ENCODE assay signal across 8 cellular contexts in the genomic region with DNA sequence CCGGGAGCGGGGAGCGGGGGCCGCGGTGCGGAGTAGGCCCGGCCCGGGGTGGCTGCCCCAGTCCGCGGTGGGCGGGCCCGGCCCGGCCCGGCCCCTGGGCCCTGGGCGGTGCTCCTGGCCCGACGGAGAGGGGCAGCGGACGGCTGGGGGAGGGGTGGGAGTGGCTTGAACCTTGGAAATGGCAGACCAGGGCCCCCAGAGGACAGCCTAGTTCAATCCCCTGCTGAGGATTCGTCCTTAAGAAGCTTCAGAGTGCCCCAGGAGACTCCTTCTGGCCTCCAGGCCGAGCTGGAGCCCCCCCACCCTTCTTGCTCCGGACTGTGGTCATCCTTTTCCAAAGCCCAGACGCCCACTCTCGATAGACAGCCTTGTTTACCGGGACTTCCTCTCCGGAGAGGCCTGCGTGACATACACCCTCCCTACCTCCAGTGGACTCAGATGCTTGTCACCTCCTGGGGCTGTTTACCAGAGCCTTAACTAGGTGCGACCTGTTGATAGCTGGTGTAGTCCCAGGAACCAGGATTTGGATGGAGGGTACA. TPM values are rescaled to one million over a fixed set of nuclear protein-coding genes. Genes with fewer than 3 reads are reported as not detected.
DNase-seq lines count a peak whose midpoint lies in the region; ATAC-seq and TF ChIP-seq lines count a peak whose summit lies in the region.

No MANE protein-coding gene starts in this region.

- CTCF ChIA-PET in WTC11 (lab: Charles Lee), result interaction anchor here (0.6 to 11.4 kb wide), 25 partner anchors 9 to 216 kb away, joined by 3 to 518 read pairs (median 18); a partner anchor contains a TSS

- H3K27ac ChIP-seq in KOPT-K1 (ENCODE audit: low read depth, low read length, poor library complexity, severe bottlenecking), result peak overlapping the region; percentile 66

- H3K4me3 Mint-ChIP-seq in WTC11, result peak overlapping the region; percentile 74

- DNase-seq in NCI-H2196 (lab: John Stamatoyannopoulos, UW; ENCODE audit: unreplicated experiment) (peak; percentile 73), NCI-H2196 treated with DMSO at 0.1 percent for 48 hours (lab: John Stamatoyannopoulos, UW; ENCODE audit: unreplicated experiment) (no peak), GOT3 (lab: John Stamatoyannopoulos, UW) (peak; percentile 49), WTC11 (ENCODE audit: low spot score) (peak; percentile 70), lung microvascular endothelial cell (ENCODE audit: low read depth in 2 of 2) (peak; percentile 76 to 80)
- peak; percentile 37 for DNase-seq in effector CD8-positive, alpha-beta T cell (lab: John Stamatoyannopoulos, UW)
- peak; percentile 47 to 58 for DNase-seq in stimulated activated CD8-positive, alpha-beta memory T cell treated with anti-CD3 and anti-CD28 coated beads, Interleukin-2, amount 100 ng/mL, for 48 hours (ENCODE audit: low read depth in 2 of 2)

- H3K4me1 Mint-ChIP-seq in WTC11, result peaks cover 31% of the 10 kb centered on the region

- peaks cover 24% of the 10 kb centered on the region for H3K36me3 ChIP-seq in KOPT-K1 (ENCODE audit: insufficient read depth, low read length)

- TF ChIP-seq CTCF in WTC11 (IDR thresholded peaks at IDR 0.05), result no peak

- peaks cover 10% of the 10 kb centered on the region for H3K36me3 Mint-ChIP-seq in WTC11

- H3K9me3 Mint-ChIP-seq in WTC11, result no peaks in the 10 kb centered on the region

- peak; percentile 53 for ATAC-seq in WTC11

- POLR2A ChIA-PET in WTC11 (lab: Charles Lee), result interaction anchor here (0.5 to 3.3 kb wide), 6 partner anchors 12 to 1809 kb away, joined by 3 to 23 read pairs (median 6); no protein-coding TSS in a partner anchor

- no peak overlapping the region for H3K27ac Mint-ChIP-seq in WTC11

- peaks cover 17% of the 10 kb centered on the region for H3K27me3 Mint-ChIP-seq in WTC11 (ENCODE audit: low read depth)

- no peaks in the 10 kb centered on the region for H3K9me3 ChIP-seq in KOPT-K1 (ENCODE audit: insufficient read depth, low read length, poor library complexity, severe bottlenecking)

TF ChIP-seq in WTC11, 78 proteins besides CTCF, POLR2A, EP300 and RAD21:
- TF ChIP-seq JUN (CRISPR knock-in tag; IDR thresholded peaks at IDR 0.05) (no peak), GABPB1 (CRISPR knock-in tag; IDR thresholded peaks at IDR 0.05) (peak; percentile 31; the same call in 1 of the 2 replicates), SP1 (CRISPR knock-in tag; conservative IDR thresholded peaks at IDR 0.05) (peak; percentile 36; the same call in 1 of the 2 replicates), ZNF423 (CRISPR knock-in tag; IDR thresholded peaks at IDR 0.05) (no peak), GTF2I (CRISPR knock-in tag; conservative IDR thresholded peaks at IDR 0.05) (no peak), PRRX2 (CRISPR knock-in tag; IDR thresholded peaks at IDR 0.05) (no peak), RELA (CRISPR knock-in tag; IDR thresholded peaks at IDR 0.05; ENCODE audit: borderline replicate concordance) (no peak), IRF2 (CRISPR knock-in tag; IDR thresholded peaks at IDR 0.05; ENCODE audit: borderline replicate concordance, low read depth) (no peak), ELF4 (CRISPR knock-in tag; IDR thresholded peaks at IDR 0.05; ENCODE audit: low read depth) (no peak)
- TF ChIP-seq, protein P1, sequence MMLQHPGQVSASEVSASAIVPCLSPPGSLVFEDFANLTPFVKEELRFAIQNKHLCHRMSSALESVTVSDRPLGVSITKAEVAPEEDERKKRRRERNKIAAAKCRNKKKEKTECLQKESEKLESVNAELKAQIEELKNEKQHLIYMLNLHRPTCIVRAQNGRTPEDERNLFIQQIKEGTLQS (CRISPR knock-in tag; conservative IDR thresholded peaks at IDR 0.05), result no peak
- TF ChIP-seq, protein P2, sequence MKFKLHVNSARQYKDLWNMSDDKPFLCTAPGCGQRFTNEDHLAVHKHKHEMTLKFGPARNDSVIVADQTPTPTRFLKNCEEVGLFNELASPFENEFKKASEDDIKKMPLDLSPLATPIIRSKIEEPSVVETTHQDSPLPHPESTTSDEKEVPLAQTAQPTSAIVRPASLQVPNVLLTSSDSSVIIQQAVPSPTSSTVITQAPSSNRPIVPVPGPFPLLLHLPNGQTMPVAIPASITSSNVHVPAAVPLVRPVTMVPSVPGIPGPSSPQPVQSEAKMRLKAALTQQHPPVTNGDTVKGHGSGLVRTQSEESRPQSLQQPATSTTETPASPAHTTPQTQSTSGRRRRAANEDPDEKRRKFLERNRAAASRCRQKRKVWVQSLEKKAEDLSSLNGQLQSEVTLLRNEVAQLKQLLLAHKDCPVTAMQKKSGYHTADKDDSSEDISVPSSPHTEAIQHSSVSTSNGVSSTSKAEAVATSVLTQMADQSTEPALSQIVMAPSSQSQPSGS (CRISPR knock-in tag; IDR thresholded peaks at IDR 0.05; ENCODE audit: borderline replicate concordance, low read depth), result no peak
- TF ChIP-seq, protein P3, sequence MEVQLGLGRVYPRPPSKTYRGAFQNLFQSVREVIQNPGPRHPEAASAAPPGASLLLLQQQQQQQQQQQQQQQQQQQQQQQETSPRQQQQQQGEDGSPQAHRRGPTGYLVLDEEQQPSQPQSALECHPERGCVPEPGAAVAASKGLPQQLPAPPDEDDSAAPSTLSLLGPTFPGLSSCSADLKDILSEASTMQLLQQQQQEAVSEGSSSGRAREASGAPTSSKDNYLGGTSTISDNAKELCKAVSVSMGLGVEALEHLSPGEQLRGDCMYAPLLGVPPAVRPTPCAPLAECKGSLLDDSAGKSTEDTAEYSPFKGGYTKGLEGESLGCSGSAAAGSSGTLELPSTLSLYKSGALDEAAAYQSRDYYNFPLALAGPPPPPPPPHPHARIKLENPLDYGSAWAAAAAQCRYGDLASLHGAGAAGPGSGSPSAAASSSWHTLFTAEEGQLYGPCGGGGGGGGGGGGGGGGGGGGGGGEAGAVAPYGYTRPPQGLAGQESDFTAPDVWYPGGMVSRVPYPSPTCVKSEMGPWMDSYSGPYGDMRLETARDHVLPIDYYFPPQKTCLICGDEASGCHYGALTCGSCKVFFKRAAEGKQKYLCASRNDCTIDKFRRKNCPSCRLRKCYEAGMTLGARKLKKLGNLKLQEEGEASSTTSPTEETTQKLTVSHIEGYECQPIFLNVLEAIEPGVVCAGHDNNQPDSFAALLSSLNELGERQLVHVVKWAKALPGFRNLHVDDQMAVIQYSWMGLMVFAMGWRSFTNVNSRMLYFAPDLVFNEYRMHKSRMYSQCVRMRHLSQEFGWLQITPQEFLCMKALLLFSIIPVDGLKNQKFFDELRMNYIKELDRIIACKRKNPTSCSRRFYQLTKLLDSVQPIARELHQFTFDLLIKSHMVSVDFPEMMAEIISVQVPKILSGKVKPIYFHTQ (CRISPR knock-in tag; IDR thresholded peaks at IDR 0.05), result no peak
- TF ChIP-seq, protein P4, sequence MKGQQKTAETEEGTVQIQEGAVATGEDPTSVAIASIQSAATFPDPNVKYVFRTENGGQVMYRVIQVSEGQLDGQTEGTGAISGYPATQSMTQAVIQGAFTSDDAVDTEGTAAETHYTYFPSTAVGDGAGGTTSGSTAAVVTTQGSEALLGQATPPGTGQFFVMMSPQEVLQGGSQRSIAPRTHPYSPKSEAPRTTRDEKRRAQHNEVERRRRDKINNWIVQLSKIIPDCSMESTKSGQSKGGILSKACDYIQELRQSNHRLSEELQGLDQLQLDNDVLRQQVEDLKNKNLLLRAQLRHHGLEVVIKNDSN (CRISPR knock-in tag; IDR thresholded peaks at IDR 0.05), result no peak
- TF ChIP-seq, protein P5, sequence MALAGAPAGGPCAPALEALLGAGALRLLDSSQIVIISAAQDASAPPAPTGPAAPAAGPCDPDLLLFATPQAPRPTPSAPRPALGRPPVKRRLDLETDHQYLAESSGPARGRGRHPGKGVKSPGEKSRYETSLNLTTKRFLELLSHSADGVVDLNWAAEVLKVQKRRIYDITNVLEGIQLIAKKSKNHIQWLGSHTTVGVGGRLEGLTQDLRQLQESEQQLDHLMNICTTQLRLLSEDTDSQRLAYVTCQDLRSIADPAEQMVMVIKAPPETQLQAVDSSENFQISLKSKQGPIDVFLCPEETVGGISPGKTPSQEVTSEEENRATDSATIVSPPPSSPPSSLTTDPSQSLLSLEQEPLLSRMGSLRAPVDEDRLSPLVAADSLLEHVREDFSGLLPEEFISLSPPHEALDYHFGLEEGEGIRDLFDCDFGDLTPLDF (CRISPR knock-in tag; IDR thresholded peaks at IDR 0.05), result no peak
- TF ChIP-seq, protein P6, sequence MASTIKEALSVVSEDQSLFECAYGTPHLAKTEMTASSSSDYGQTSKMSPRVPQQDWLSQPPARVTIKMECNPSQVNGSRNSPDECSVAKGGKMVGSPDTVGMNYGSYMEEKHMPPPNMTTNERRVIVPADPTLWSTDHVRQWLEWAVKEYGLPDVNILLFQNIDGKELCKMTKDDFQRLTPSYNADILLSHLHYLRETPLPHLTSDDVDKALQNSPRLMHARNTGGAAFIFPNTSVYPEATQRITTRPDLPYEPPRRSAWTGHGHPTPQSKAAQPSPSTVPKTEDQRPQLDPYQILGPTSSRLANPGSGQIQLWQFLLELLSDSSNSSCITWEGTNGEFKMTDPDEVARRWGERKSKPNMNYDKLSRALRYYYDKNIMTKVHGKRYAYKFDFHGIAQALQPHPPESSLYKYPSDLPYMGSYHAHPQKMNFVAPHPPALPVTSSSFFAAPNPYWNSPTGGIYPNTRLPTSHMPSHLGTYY (CRISPR knock-in tag; IDR thresholded peaks at IDR 0.05), result no peak

RNA-seq across cellular contexts. Expression of a gene that starts 0.5 kb away (rescaled TPM):
- total RNA-seq in WTC11 (2021) (33.2 to 34.2 TPM (median 33.3 TPM) in 3 replicates), lung microvascular endothelial cell (30.3 and 45.8 TPM in 2 replicates)

RNA-seq across cellular contexts. Expression of a gene that starts 0.7 kb away (rescaled TPM):
- total RNA-seq in WTC11 (2021), result 0.94 to 2.1 TPM (median 1.5 TPM) in 3 replicates
- total RNA-seq in lung microvascular endothelial cell, result 0.20 and 0.22 TPM in 2 replicates

RNA-seq across cellular contexts. Expression of a gene that starts 12.4 kb away (rescaled TPM):
- total RNA-seq in WTC11 (2021) (55.0 to 59.2 TPM (median 56.7 TPM) in 3 replicates), lung microvascular endothelial cell (6.5 and 7.3 TPM in 2 replicates)

RNA-seq across cellular contexts. Expression of a gene that starts 31.4 kb away (rescaled TPM):
- total RNA-seq in WTC11 (2021), result 16.6 to 18.3 TPM (median 17.9 TPM) in 3 replicates
- total RNA-seq in lung microvascular endothelial cell, result 1.4 and 4.1 TPM in 2 replicates
